In the genomic region with DNA sequence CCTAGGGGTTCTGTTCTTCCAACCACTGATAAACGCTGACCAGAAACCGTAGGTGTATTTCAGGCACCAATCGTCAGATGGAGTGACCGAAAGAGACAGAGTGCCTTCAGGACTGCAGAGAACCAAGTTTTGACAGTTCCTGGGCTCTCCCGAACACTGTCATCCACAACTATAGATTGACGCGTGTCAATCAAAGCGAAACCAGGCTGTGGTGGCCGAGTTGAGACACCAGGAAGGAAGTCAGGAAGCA, we compare ENCODE assay signal across 8 cellular contexts. TPM values are rescaled to one million over a fixed set of nuclear protein-coding genes. Genes with fewer than 3 reads are reported as not detected.
A peak's percentile ranks its signal among the peaks of the same experiment; 100 is the strongest.
DNase-seq lines count a peak whose midpoint lies in the region; ATAC-seq and TF ChIP-seq lines count a peak whose summit lies in the region.

No MANE protein-coding gene starts in this region.

- H3K4me3 ChIP-seq in dorsolateral prefrontal cortex (peak overlapping the region; percentile 52 to 99 (median 80)), neural progenitor cell (peak overlapping the region; percentile 91)

- no peak overlapping the region for H2AFZ ChIP-seq in neural progenitor cell (replicated peaks)

- H3K4me1 ChIP-seq in ES-I3 (ENCODE audit: insufficient read depth, low read length): no peaks in the 10 kb centered on the region; the same call in 1 of the 2 replicates
- no peaks in the 10 kb centered on the region for H3K4me1 ChIP-seq in neural progenitor cell

- peak in 1 of 56 donors; percentile 8 for TF ChIP-seq CTCF in dorsolateral prefrontal cortex (IDR thresholded peaks at IDR 0.05 in 54 of 56, conservative IDR thresholded peaks at IDR 0.05 in 2 of 56; ENCODE audit: low read depth in 1 of 56, partially characterized antibody in 56 of 56)
- TF ChIP-seq CTCF in neural progenitor cell (IDR thresholded peaks at IDR 0.05): no peak

- peak overlapping the region; percentile 100 for H3K27ac Mint-ChIP-seq in neural progenitor cell

- H3K9me3 ChIP-seq in ES-I3 (ENCODE audit: control insufficient read depth, insufficient read depth, low read length): no peaks in the 10 kb centered on the region
- H3K9me3 ChIP-seq in neural progenitor cell (ENCODE audit: low read depth): no peaks in the 10 kb centered on the region

- ATAC-seq in GM21717 (IDR thresholded peaks at IDR 0.05; ENCODE audit: unreplicated experiment): peak; percentile 24

- peak overlapping the region; percentile 98 for H3K4me3 Mint-ChIP-seq in neural progenitor cell

- no peaks in the 10 kb centered on the region for H3K36me3 ChIP-seq in ES-I3 (ENCODE audit: insufficient read depth, low read length)
- H3K36me3 ChIP-seq in neural progenitor cell: no peaks in the 10 kb centered on the region

- H3K9ac ChIP-seq in ES-I3 (ENCODE audit: low read depth, low read length) (peak overlapping the region; percentile 86; the same call in 1 of the 2 replicates), neural progenitor cell (no peak overlapping the region)

- peaks cover 19% of the 10 kb centered on the region for H3K36me3 Mint-ChIP-seq in neural progenitor cell

- DNase-seq in NCI-H2029 treated with DMSO at 0.1 percent for 48 hours (lab: John Stamatoyannopoulos, UW) (peak; percentile 79), dorsolateral prefrontal cortex (no peak), neural progenitor cell (ENCODE audit: low spot score) (peak; percentile 86), T-helper 9 cell (no peak), superior temporal gyrus (ENCODE audit: extremely low spot score) (no peak), cerebellum (ENCODE audit: low spot score) (no peak)

- peaks cover 47% of the 10 kb centered on the region for H3K27me3 Mint-ChIP-seq in neural progenitor cell (ENCODE audit: insufficient read depth, low read depth)

- H4K20me1 ChIP-seq in neural progenitor cell (ENCODE audit: low read depth): peaks cover 8% of the 10 kb centered on the region

- H3K9me3 Mint-ChIP-seq in neural progenitor cell: peaks cover 33% of the 10 kb centered on the region

- peak overlapping the region; percentile 87 for H3K4me2 ChIP-seq in neural progenitor cell

- peaks cover 67% of the 10 kb centered on the region for H3F3A ChIP-seq in neural progenitor cell (ENCODE audit: low read depth)

- intact Hi-C loops in dorsolateral prefrontal cortex (cut with DNase I): loop anchor here (1.0 to 10.0 kb wide), 6 partner anchors 26 to 162 kb away; partner anchors contain the start of genes CTC1 (in 1 of the 2), HES7 (in 1 of the 2), PFAS (in 1 of the 2) and RPL26 (in 1 of the 2)

- H3K27ac ChIP-seq in dorsolateral prefrontal cortex (peak overlapping the region; percentile 95 to 100 (median 99)), neural progenitor cell (no peak overlapping the region)

- no peaks in the 10 kb centered on the region for H3K79me2 ChIP-seq in neural progenitor cell (ENCODE audit: low read depth)

- H3K27me3 ChIP-seq in dorsolateral prefrontal cortex (no peaks in the 10 kb centered on the region), neural progenitor cell (no peaks in the 10 kb centered on the region)

- H3K4me1 Mint-ChIP-seq in neural progenitor cell: peaks cover 53% of the 10 kb centered on the region

RNA-seq across cellular contexts. Expression of gene AURKB, which starts 11.9 kb away (rescaled TPM):
- 1 to 10 TPM in 8 of 120 experiments, under 1 TPM in 4, not detected in 108; 0.75 to 3.8 (median 1.2) TPM for total RNA-seq in dorsolateral prefrontal cortex
- total RNA-seq in neural progenitor cell (ENCODE audit: low replicate concordance): 149 and 156 TPM in 2 replicates
- 15.2 TPM for total RNA-seq in cerebellum

RNA-seq across cellular contexts. Expression of gene CTC1, which starts 25.6 kb away (rescaled TPM):
- total RNA-seq in dorsolateral prefrontal cortex (10 to 100 TPM; 33.8 to 92.7 (median 64.4) TPM), neural progenitor cell (ENCODE audit: low replicate concordance) (6.4 and 10.4 TPM in 2 replicates), cerebellum (21.3 TPM)

RNA-seq across cellular contexts. Expression of gene PFAS, which starts 26.8 kb away (rescaled TPM):
- total RNA-seq in dorsolateral prefrontal cortex: 10 to 100 TPM; 20.3 to 49.9 (median 35.2) TPM
- total RNA-seq in neural progenitor cell (ENCODE audit: low replicate concordance): 64.6 and 83.5 TPM in 2 replicates
- 19.5 TPM for total RNA-seq in cerebellum

RNA-seq across cellular contexts. Expression of gene BORCS6, which starts 32.3 kb away (rescaled TPM):
- 10 to 100 TPM in 5 of 120 experiments, 1 to 10 TPM in 115; 5.2 to 10.9 (median 8.0) TPM for total RNA-seq in dorsolateral prefrontal cortex
- 0.71 and 4.1 TPM in 2 replicates for total RNA-seq in neural progenitor cell (ENCODE audit: low replicate concordance)
- total RNA-seq in cerebellum: 3.1 TPM

RNA-seq across cellular contexts. Expression of gene TMEM107, which starts 46.1 kb away (rescaled TPM):
- total RNA-seq in dorsolateral prefrontal cortex (10 to 100 TPM in 119 of 120 experiments, 1 to 10 TPM in 1; 9.1 to 25.9 (median 17.1) TPM), neural progenitor cell (ENCODE audit: low replicate concordance) (26.0 and 45.5 TPM in 2 replicates), cerebellum (28.3 TPM)

Comparison
In these comparisons a context has a peak if more than half of its experiments do, and no peak if none do; other contexts are left out.
1. DNase-seq: peak in NCI-H2029 treated with DMSO at 0.1 percent for 48 hours (single experiment) and neural progenitor cell (single experiment); none in dorsolateral prefrontal cortex (0 of 10), T-helper 9 cell (single experiment), superior temporal gyrus (single experiment) and cerebellum (single experiment).